Comparison of ENCODE assay signal across 23 cellular contexts in the genomic region with DNA sequence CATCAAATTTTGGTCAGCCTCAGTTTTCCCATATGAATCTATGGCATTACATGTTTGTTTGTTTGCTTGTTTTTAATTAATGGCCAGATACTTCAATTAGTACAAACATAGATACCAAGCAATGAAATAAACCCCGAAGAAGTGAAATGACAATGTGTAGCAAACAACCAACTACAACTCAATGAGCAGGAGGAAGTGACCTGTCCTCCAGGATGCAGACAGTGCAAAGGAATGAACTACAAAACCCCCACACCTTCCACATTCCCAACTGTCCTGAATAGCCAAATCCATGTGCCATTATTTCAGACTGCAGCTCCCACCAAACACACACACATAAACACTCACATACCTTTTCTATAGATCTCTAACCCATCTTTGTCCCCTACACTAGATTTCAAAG. TPM values are rescaled to one million over a fixed set of nuclear protein-coding genes. Genes with fewer than 3 reads are reported as not detected.
A peak's percentile ranks its signal among the peaks of the same experiment; 100 is the strongest.
DNase-seq lines count a peak whose midpoint lies in the region; ATAC-seq and TF ChIP-seq lines count a peak whose summit lies in the region.
"Had no signal": no experiment of that assay in that cellular context is flagged by ENCODE, and none has a peak within 500 bp of the region (broad histone marks: within the 10 kb centered on the region; RNA-seq: fewer than 3 reads in every experiment).

No MANE protein-coding gene starts in this region.

- H4K8ac ChIP-seq in H9 (replicated peaks; ENCODE audit: insufficient read length, low read depth, low read length): no peak overlapping the region

- H3K27me3 ChIP-seq in H9 (ENCODE audit: insufficient read depth, low read length): no peaks in the 10 kb centered on the region
- peaks cover 0 to 2% (median 0%) of the 10 kb centered on the region in 4 donors for H3K27me3 ChIP-seq in esophagus muscularis mucosa
- H3K27me3 ChIP-seq: BE2C; BLaER1 treated with 17β-estradiol and CSF1 and Interleukin-3, amounts not matched to agents 10 nM and 100 nM had no signal

- H3K79me2 ChIP-seq in H9 (ENCODE audit: insufficient read depth, low read length): no peaks in the 10 kb centered on the region; the same call in 1 of the 2 replicates

- H2BK5ac ChIP-seq in H9 (ENCODE audit: insufficient read length, low read length): no peak overlapping the region

- H3K9me3 ChIP-seq in H9 (ENCODE audit: control insufficient read depth, low read depth, low read length) (no peaks in the 10 kb centered on the region), esophagus muscularis mucosa (no peaks in the 10 kb centered on the region)
- H3K9me3 ChIP-seq: A549, BE2C had no signal

- no peak overlapping the region for H2AK5ac ChIP-seq in H9 (ENCODE audit: insufficient read length, low read length)

- H3K4ac ChIP-seq in H9 (ENCODE audit: low read depth, low read length): no peak overlapping the region

- no peak for TF ChIP-seq EP300 in esophagus muscularis mucosa (IDR thresholded peaks at IDR 0.05)

- TF ChIP-seq CTCF in H9 (conservative IDR thresholded peaks at IDR 0.05) (no peak), WTC11 (IDR thresholded peaks at IDR 0.05) (no peak), esophagus muscularis mucosa (IDR thresholded peaks at IDR 0.05) (no peak)

- H3K9me3 Mint-ChIP-seq in H9 (0 out of 5 replicates have a peak, but pooled peaks cover 0 to 3% of the 10 kb centered on the region in 2 experiments), WTC11 (no peaks in the 10 kb centered on the region)
- H3K9me3 Mint-ChIP-seq: CD4-positive, alpha-beta T cell; CD8-positive, alpha-beta memory T cell had no signal

- H4K20me1 ChIP-seq in H9 (ENCODE audit: control insufficient read depth, insufficient read depth, insufficient read length): no peaks in the 10 kb centered on the region
- H4K20me1 ChIP-seq: BLaER1 treated with 17β-estradiol and CSF1 and Interleukin-3, amounts not matched to agents 10 nM and 100 nM had no signal

- H3K27ac ChIP-seq in H9 (ENCODE audit: insufficient read length, low read depth, low read length) (peak overlapping the region; percentile 73), esophagus muscularis mucosa (replicated peaks in 1 of 4) (no peak overlapping the region)
- H3K27ac ChIP-seq: A549; BLaER1 treated with 17β-estradiol and CSF1 and Interleukin-3, amounts not matched to agents 10 nM and 100 nM; GM23248 had no signal

- CTCF ChIA-PET in WTC11 (lab: Charles Lee): interaction anchor here (1.3 kb wide), 1 partner anchor 28 kb away, joined by 7 read pairs; no protein-coding TSS in a partner anchor

- H3K4me3 Mint-ChIP-seq in H9 (0 out of 5 replicates have a peak overlapping the region, but pooled peaks of 1 of the 2 experiments have one; percentile 13), WTC11 (no peak overlapping the region)
- H3K4me3 Mint-ChIP-seq: CD14-positive monocyte; CD4-positive, alpha-beta T cell; CD8-positive, alpha-beta memory T cell had no signal

- H3K4me1 Mint-ChIP-seq in H9 (peaks cover 72 to 74% of the 10 kb centered on the region in 2 experiments), WTC11 (peaks cover 83% of the 10 kb centered on the region)
- H3K4me1 Mint-ChIP-seq: CD8-positive, alpha-beta memory T cell had no signal

- no peak overlapping the region for H2BK15ac ChIP-seq in H9 (ENCODE audit: low read depth, low read length)

- H3K18ac ChIP-seq in H9 (ENCODE audit: insufficient read length, low read depth, low read length): no peak overlapping the region

- peaks cover 71 to 86% (median 84%) of the 10 kb centered on the region in 3 experiments for H3K36me3 Mint-ChIP-seq in H9 (ENCODE audit: insufficient read depth in 1 of 3, low read depth in 3 of 3)
- H3K36me3 Mint-ChIP-seq in WTC11: peaks cover 89% of the 10 kb centered on the region
- H3K36me3 Mint-ChIP-seq: CD14-positive monocyte; CD8-positive, alpha-beta memory T cell had no signal

- H3K27me3 Mint-ChIP-seq in H9 (ENCODE audit: low read depth) (no peaks in the 10 kb centered on the region; the same call in 1 of the 2 replicates), WTC11 (ENCODE audit: low read depth) (no peaks in the 10 kb centered on the region)

- H3K23ac ChIP-seq in H9 (ENCODE audit: insufficient read length, low read depth, low read length): no peak overlapping the region

- H3K56ac ChIP-seq in H9 (ENCODE audit: insufficient read length, low read depth, low read length): no peak overlapping the region

- H3K23me2 ChIP-seq in H9 (ENCODE audit: insufficient read length, low read depth, low read length, poor library complexity, severe bottlenecking): no peaks in the 10 kb centered on the region

- H3K79me1 ChIP-seq in H9 (ENCODE audit: insufficient read depth, low read depth, low read length, poor library complexity, severe bottlenecking): no peaks in the 10 kb centered on the region

- no CpG with 5 or more reads among the region's 1 CpG for WGBS in H9 (ENCODE audit: extremely low coverage, insufficient read length, low lambda C conversion rate)
- WGBS in esophagus muscularis mucosa: 82% methylated on average over 1 of the region's 1 CpG

- H3K4me3 ChIP-seq in esophagus muscularis mucosa: no peak overlapping the region
- H3K4me3 ChIP-seq: A549; BLaER1 treated with 17β-estradiol and CSF1 and Interleukin-3, amounts not matched to agents 10 nM and 100 nM; GM12878; GM23248 had no signal

- DNase-seq in H9 (no peak), WTC11 (ENCODE audit: low spot score) (no peak), esophagus muscularis mucosa (ENCODE audit: extremely low spot score) (peak; percentile 75), NCI-H1436 treated with DMSO at 0.1 percent for 48 hours (lab: John Stamatoyannopoulos, UW) (no peak), posterior cingulate gyrus (no peak)
- no peak for DNase-seq in activated CD4-positive, CD25-positive, alpha-beta regulatory T cell (lab: John Stamatoyannopoulos, UW)
- DNase-seq: 8988T; ACHN; AML-193; BE2C; CD4-positive, alpha-beta T cell; CD8-positive, alpha-beta memory T cell; DMS 273 treated with DMSO at 0.1 percent for 48 hours; DMS79; EL; GDM1; GM23248; HCEC 1CT had no signal

- no peak overlapping the region for H2AFZ ChIP-seq in H9 (ENCODE audit: low read length)
- H2AFZ ChIP-seq: GM23248 had no signal

- H2BK120ac ChIP-seq in H9 (ENCODE audit: low read depth, low read length, poor library complexity, severe bottlenecking): no peak overlapping the region

- POLR2A ChIA-PET in WTC11 (lab: Charles Lee): no interaction called here

- H3K9ac ChIP-seq in H9 (ENCODE audit: extremely low read depth, insufficient read length, low read length): no peak overlapping the region
- H3K9ac ChIP-seq: BLaER1 treated with 17β-estradiol and CSF1 and Interleukin-3, amounts not matched to agents 10 nM and 100 nM; GM23248 had no signal

- no peak for TF ChIP-seq POLR2A in esophagus muscularis mucosa (IDR thresholded peaks at IDR 0.05; ENCODE audit: low read depth)

- ATAC-seq in WTC11 (no peak), HG03460 (IDR thresholded peaks at IDR 0.05; ENCODE audit: unreplicated experiment) (no peak)
- ATAC-seq: A549, GM12878 had no signal

- H3K27ac Mint-ChIP-seq in H9 (peak overlapping the region; percentile 26 to 92 (median 79); a peak in 6 of 7 replicates), WTC11 (peak overlapping the region; percentile 95)
- H3K27ac Mint-ChIP-seq: CD14-positive monocyte; CD4-positive, alpha-beta T cell; CD8-positive, alpha-beta memory T cell had no signal

- H3K14ac ChIP-seq in H9 (ENCODE audit: insufficient read depth, low read length): no peak overlapping the region

- intact Hi-C loops in esophagus muscularis mucosa (cut with DNase I) (no loop called here), posterior cingulate gyrus (cut with DNase I) (no loop called here)

- no peak overlapping the region for H2BK20ac ChIP-seq in H9 (ENCODE audit: low read depth, low read length, poor library complexity, severe bottlenecking)

- no peak overlapping the region for H4K5ac ChIP-seq in H9 (ENCODE audit: insufficient read length, low read depth, low read length)

- H3K4me1 ChIP-seq in H9 (ENCODE audit: insufficient read depth, low read length) (peaks cover 4% of the 10 kb centered on the region), esophagus muscularis mucosa (no peaks in the 10 kb centered on the region)
- H3K4me1 ChIP-seq: A549; BE2C; BLaER1 treated with 17β-estradiol and CSF1 and Interleukin-3, amounts not matched to agents 10 nM and 100 nM had no signal

- H3T11ph ChIP-seq in H9 (ENCODE audit: low read length): no peak overlapping the region

- H2BK12ac ChIP-seq in H9 (ENCODE audit: insufficient read length, low read depth, low read length): no peak overlapping the region

- H3K4me2 ChIP-seq in H9 (ENCODE audit: insufficient read depth, insufficient read length, low read length): no peak overlapping the region
- H3K4me2 ChIP-seq: A549; BLaER1 treated with 17β-estradiol and CSF1 and Interleukin-3, amounts not matched to agents 10 nM and 100 nM had no signal

- H3K36me3 ChIP-seq in esophagus muscularis mucosa: no peaks in the 10 kb centered on the region
- H3K36me3 ChIP-seq: BE2C; BLaER1 treated with 17β-estradiol and CSF1 and Interleukin-3, amounts not matched to agents 10 nM and 100 nM had no signal

- no peak overlapping the region for H4K91ac ChIP-seq in H9 (ENCODE audit: insufficient read length, low read depth, low read length)

TF ChIP-seq in WTC11, 78 proteins besides CTCF, POLR2A, EP300 and RAD21 (continues in another document):
- TF ChIP-seq ZNF416 (CRISPR knock-in tag; IDR thresholded peaks at IDR 0.05): no peak

RNA-seq across cellular contexts. Expression of gene FAM124A, which starts 45.0 kb away (rescaled TPM):
- total RNA-seq in H9 (2021) (40.1 and 41.9 TPM in 2 replicates), WTC11 (2021) (41.2 to 45.8 TPM (median 41.6 TPM) in 3 replicates), esophagus muscularis mucosa (10 to 100 TPM; 17.0 to 30.3 (median 21.0) TPM)
- total RNA-seq: CD4-positive, alpha-beta T cell; GM12878; GM23248 had no signal
